22 cellular contexts compared by ENCODE assay signal in the genomic region with DNA sequence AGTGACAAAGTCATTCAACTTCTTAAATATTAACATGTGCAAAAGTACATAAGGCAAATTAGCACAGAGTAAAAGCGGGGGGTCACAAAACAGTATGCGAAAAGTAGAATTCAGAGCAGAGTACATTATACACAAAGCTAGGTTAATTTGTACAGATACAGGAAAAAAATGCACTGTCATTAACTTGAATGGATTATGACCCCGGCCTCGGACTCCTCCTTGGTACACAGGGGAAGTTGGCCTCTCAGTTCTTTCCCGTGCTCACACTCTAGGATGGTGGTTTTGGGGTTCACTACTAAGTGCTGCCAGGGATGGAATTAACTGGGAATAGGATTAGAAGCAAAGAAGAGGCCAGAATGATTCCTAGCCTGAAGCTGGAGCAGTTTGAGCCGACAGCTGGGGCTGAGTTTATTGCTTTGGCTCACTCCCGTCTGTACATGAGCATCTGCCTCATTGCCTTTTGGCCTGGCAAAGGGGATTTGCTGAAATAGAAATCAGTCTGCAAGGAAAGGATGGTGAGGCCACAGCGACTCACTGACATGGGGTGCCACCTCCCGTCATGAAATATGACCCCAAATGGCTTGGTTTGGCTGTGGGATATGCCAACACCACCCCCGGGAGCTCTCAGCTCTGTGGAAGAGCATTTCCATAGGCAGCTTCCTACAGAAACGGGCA. TPM values are rescaled to one million over a fixed set of nuclear protein-coding genes. Genes with fewer than 3 reads are reported as not detected.
DNase-seq lines count a peak whose midpoint lies in the region; ATAC-seq, FAIRE-seq and TF ChIP-seq lines count a peak whose summit lies in the region.
"Had no signal": no experiment of that assay in that cellular context is flagged by ENCODE, and none has a peak within 500 bp of the region (broad histone marks: within the 10 kb centered on the region; RNA-seq: fewer than 3 reads in every experiment).

No MANE protein-coding gene starts in this region.

- TF ChIP-seq CTCF in HCT116 (IDR thresholded peaks at IDR 0.05 in 2 of 3, conservative IDR thresholded peaks at IDR 0.05 in 1 of 3; ENCODE audit: borderline replicate concordance in 1 of 3, insufficient read depth in 1 of 3, low read depth in 2 of 3, low read length in 2 of 3): no peak
- TF ChIP-seq CTCF in esophagus squamous epithelium (IDR thresholded peaks at IDR 0.05): no peak
- TF ChIP-seq CTCF in stomach (IDR thresholded peaks at IDR 0.05): no peak

- no peaks in the 10 kb centered on the region for H3K79me2 ChIP-seq in HCT116 (ENCODE audit: insufficient read depth, low read length)

- no peak for TF ChIP-seq EP300 in stomach (IDR thresholded peaks at IDR 0.05)

- H3K4me1 ChIP-seq in HCT116 (ENCODE audit: control insufficient read depth in 1 of 2, insufficient read depth in 2 of 2, low read length in 2 of 2): peaks cover 3 to 10% of the 10 kb centered on the region in 2 experiments
- peaks cover 0 to 15% (median 0%) of the 10 kb centered on the region in 3 donors for H3K4me1 ChIP-seq in esophagus squamous epithelium
- peaks cover 0 to 6% (median 0%) of the 10 kb centered on the region in 4 donors for H3K4me1 ChIP-seq in stomach
- H3K4me1 ChIP-seq in small intestine (ENCODE audit: control insufficient read depth in 2 of 2, insufficient read depth in 1 of 2, low read depth in 1 of 2, low read length in 1 of 2): no peaks in the 10 kb centered on the region
- H3K4me1 ChIP-seq: BE2C, Caco-2 had no signal

- RAD21 ChIA-PET in HCT116 (lab: Charles Lee; ENCODE audit: low non-redundant PET in 1 of 2, low total read pairs in 2 of 2, uncharacterized antibody in 2 of 2, unreplicated experiment in 2 of 2): no interaction called here

- BruUV-seq in HCT116 (replicated peaks; lab: Mats Ljungman, UMichigan): no TSS peak

- TF ChIP-seq POLR2A in HCT116 (IDR thresholded peaks at IDR 0.05; ENCODE audit: borderline replicate concordance, extremely low read depth, insufficient read depth, insufficient read length) (no peak), esophagus squamous epithelium (IDR thresholded peaks at IDR 0.05) (no peak), stomach (IDR thresholded peaks at IDR 0.05) (no peak)

- H3K9me3 ChIP-seq in HCT116 (ENCODE audit: control insufficient read depth in 1 of 2, insufficient read depth in 1 of 2, low read depth in 1 of 2, low read length in 2 of 2) (no peaks in the 10 kb centered on the region), esophagus squamous epithelium (peaks cover 0 to 8% (median 0%) of the 10 kb centered on the region in 3 donors), stomach (peaks cover 0 to 16% (median 9%) of the 10 kb centered on the region in 4 donors), small intestine (ENCODE audit: control insufficient read depth, low read depth) (no peaks in the 10 kb centered on the region)
- H3K9me3 ChIP-seq: BE2C, Caco-2 had no signal

- no peaks in the 10 kb centered on the region for H3K27me3 ChIP-seq in HCT116 (ENCODE audit: insufficient read depth, low read length)
- H3K27me3 ChIP-seq in esophagus squamous epithelium: no peaks in the 10 kb centered on the region
- no peaks in the 10 kb centered on the region for H3K27me3 ChIP-seq in stomach
- H3K27me3 ChIP-seq in small intestine (ENCODE audit: control insufficient read depth in 2 of 2, insufficient read depth in 2 of 2, low read length in 2 of 2): no peaks in the 10 kb centered on the region
- H3K27me3 ChIP-seq: BE2C, tibial artery had no signal

- H3K4me3 ChIP-seq in HCT116 (replicated peaks in 1 of 2; ENCODE audit: low read depth in 1 of 2, low read length in 2 of 2) (no peak overlapping the region), esophagus squamous epithelium (no peak overlapping the region), stomach (no peak overlapping the region), small intestine (ENCODE audit: low read depth in 1 of 2, low read length in 2 of 2) (no peak overlapping the region)
- H3K4me3 ChIP-seq: skin epidermis, tibial artery had no signal

- no peak for TF ChIP-seq RAD21 in HCT116 (IDR thresholded peaks at IDR 0.05; ENCODE audit: low read depth)

- POLR2A ChIA-PET in HCT116 (lab: Charles Lee): no interaction called here

- no peak for FAIRE-seq in small intestine (lab: Jason Lieb, UNC)

- no peak overlapping the region for H3K9ac ChIP-seq in HCT116 (ENCODE audit: low read length)

- CTCF ChIA-PET in HCT116 (lab: Charles Lee): no interaction called here

- H2AFZ ChIP-seq in HCT116 (ENCODE audit: low read depth, low read length, poor library complexity, severe bottlenecking): no peak overlapping the region

- WGBS in esophagus squamous epithelium, 2 donors: 62 to 70% methylated on average over 11 of the region's 11 CpGs
- 63 to 82% (median 70%) methylated on average over 11 of the region's 11 CpGs for WGBS in stomach, 5 donors
- WGBS in small intestine, 3 donors: 48 to 57% (median 56%) methylated on average over 11 of the region's 11 CpGs

- H3K27ac ChIP-seq in HCT116 (ENCODE audit: low read depth, low read length): no peak overlapping the region
- H3K27ac ChIP-seq in esophagus squamous epithelium: peak overlapping the region in 3 of 4 donors; percentile 52 to 78 (median 78)
- H3K27ac ChIP-seq in stomach: peak overlapping the region in 4 of 5 donors; percentile 25 to 57 (median 51)
- peak overlapping the region in 1 of 2 donors; percentile 59 for H3K27ac ChIP-seq in small intestine (ENCODE audit: low read depth in 1 of 2, low read length in 1 of 2)
- H3K27ac ChIP-seq: HL-60, skin epidermis, tibial artery had no signal

- intact Hi-C loops in HCT116 (cut with micrococcal nuclease): no loop called here
- intact Hi-C loops in esophagus squamous epithelium (cut with DNase I): no loop called here
- intact Hi-C loops in stomach (cut with DNase I; ENCODE audit: low total_unique reads): no loop called here

- H3K36me3 ChIP-seq in HCT116 (ENCODE audit: control insufficient read depth in 1 of 2, insufficient read depth in 2 of 2, low read length in 2 of 2) (no peaks in the 10 kb centered on the region), esophagus squamous epithelium (peaks cover 0 to 9% (median 0%) of the 10 kb centered on the region in 3 donors), stomach (peaks cover 0 to 2% (median 0%) of the 10 kb centered on the region in 4 donors), small intestine (ENCODE audit: control insufficient read depth in 2 of 2, insufficient read depth in 2 of 2, low read length in 2 of 2) (no peaks in the 10 kb centered on the region)
- H3K36me3 ChIP-seq: BE2C had no signal

- ATAC-seq in HCT116: no peak
- ATAC-seq: activated CD4-positive, CD25-positive, alpha-beta regulatory T cell treated with anti-CD3 and anti-CD28 coated beads, Interleukin-2, amount 50 U/mL, for 24 hours; activated CD8-positive, alpha-beta T cell treated with anti-CD3 and anti-CD28 coated beads, Interleukin-2, amount 10 ng/mL, durations not matched to agents 7 days and 5 days; activated T-cell treated with anti-CD3 and anti-CD28 coated beads, Interleukin-2, amount 50 U/mL, for 4 hours had no signal

- DNase-seq in HCT116 (ENCODE audit: low read depth, low spot score) (no peak), NCI-H524 treated with DMSO at 0.1 percent for 48 hours (lab: John Stamatoyannopoulos, UW) (peak; percentile 46), esophagus squamous epithelium (lab: John Stamatoyannopoulos, UW) (no peak), stomach (no peak), NCI-H128 (lab: John Stamatoyannopoulos, UW; ENCODE audit: unreplicated experiment) (no peak), small intestine (no peak), middle frontal gyrus (ENCODE audit: extremely low spot score, low spot score) (no peak)
- DNase-seq: activated CD8-positive, alpha-beta T cell treated with anti-CD3 and anti-CD28 coated beads, Interleukin-2, amount 10 ng/mL, durations not matched to agents 7 days and 5 days; activated naive CD4-positive, alpha-beta T cell treated with anti-CD3 and anti-CD28 coated beads, Interleukin-2, amount 10 ng/mL, durations not matched to agents 7 days and 5 days; activated T-cell treated with anti-CD3 and anti-CD28 coated beads, Interleukin-2, amount 50 U/mL, for 4 hours; anterior cingulate cortex; BE2C; Caco-2; effector CD8-positive, alpha-beta T cell; left cardiac atrium; NCI-H2227 treated with DMSO at 0.1 percent for 48 hours; stimulated activated naive CD4-positive, alpha-beta T cell treated with Interleukin-2 at 50 U/mL for 16 hours; tibial artery had no signal

- H3K9me2 ChIP-seq in HCT116 (ENCODE audit: insufficient read depth): no peaks in the 10 kb centered on the region

- peak overlapping the region; percentile 33 for H3K4me2 ChIP-seq in HCT116 (ENCODE audit: low read length)

- no peaks in the 10 kb centered on the region for H4K20me1 ChIP-seq in HCT116 (ENCODE audit: insufficient read depth)

TF ChIP-seq in HCT116, 20 proteins besides CTCF, POLR2A, EP300 and RAD21 (continues in another document):
- TF ChIP-seq SRF (IDR thresholded peaks at IDR 0.05; ENCODE audit: low read depth): no peak
- no peak for TF ChIP-seq FOSL1 (IDR thresholded peaks at IDR 0.05; ENCODE audit: low read depth)
- TF ChIP-seq TCF7L2 (IDR thresholded peaks at IDR 0.05; ENCODE audit: borderline replicate concordance, extremely low read depth, insufficient read depth, insufficient read length): no peak
- TF ChIP-seq, protein P1, sequence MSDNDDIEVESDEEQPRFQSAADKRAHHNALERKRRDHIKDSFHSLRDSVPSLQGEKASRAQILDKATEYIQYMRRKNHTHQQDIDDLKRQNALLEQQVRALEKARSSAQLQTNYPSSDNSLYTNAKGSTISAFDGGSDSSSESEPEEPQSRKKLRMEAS (IDR thresholded peaks at IDR 0.05): no peak
- TF ChIP-seq, protein P2, sequence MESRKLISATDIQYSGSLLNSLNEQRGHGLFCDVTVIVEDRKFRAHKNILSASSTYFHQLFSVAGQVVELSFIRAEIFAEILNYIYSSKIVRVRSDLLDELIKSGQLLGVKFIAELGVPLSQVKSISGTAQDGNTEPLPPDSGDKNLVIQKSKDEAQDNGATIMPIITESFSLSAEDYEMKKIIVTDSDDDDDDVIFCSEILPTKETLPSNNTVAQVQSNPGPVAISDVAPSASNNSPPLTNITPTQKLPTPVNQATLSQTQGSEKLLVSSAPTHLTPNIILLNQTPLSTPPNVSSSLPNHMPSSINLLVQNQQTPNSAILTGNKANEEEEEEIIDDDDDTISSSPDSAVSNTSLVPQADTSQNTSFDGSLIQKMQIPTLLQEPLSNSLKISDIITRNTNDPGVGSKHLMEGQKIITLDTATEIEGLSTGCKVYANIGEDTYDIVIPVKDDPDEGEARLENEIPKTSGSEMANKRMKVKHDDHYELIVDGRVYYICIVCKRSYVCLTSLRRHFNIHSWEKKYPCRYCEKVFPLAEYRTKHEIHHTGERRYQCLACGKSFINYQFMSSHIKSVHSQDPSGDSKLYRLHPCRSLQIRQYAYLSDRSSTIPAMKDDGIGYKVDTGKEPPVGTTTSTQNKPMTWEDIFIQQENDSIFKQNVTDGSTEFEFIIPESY (IDR thresholded peaks at IDR 0.05; ENCODE audit: extremely low read depth, insufficient replicate concordance, low read length): no peak

RNA-seq across cellular contexts. Expression of a gene that starts 23.6 kb away (rescaled TPM):
- total RNA-seq in HCT116 (2021; ENCODE audit: unreplicated experiment): 4.2 TPM
- polyA plus RNA-seq in HCT116 (2012): 3.3 and 4.1 TPM in 2 replicates
- 10 to 100 TPM in 3 of 4 donors, 1 to 10 TPM in 1; 9.8 to 33.6 (median 17.6) TPM for total RNA-seq in esophagus squamous epithelium
- 10 to 100 TPM in 2 of 5 donors, 1 to 10 TPM in 3; 5.8 to 56.2 (median 9.0) TPM for total RNA-seq in stomach
- 10 to 100 TPM in 1 of 3 donors, 1 to 10 TPM in 2; 2.9 to 16.6 (median 3.3) TPM for polyA plus RNA-seq in stomach
- 10 to 100 TPM in 1 of 3 donors, 1 to 10 TPM in 1, under 1 TPM in 1; 0.22 to 13.2 (median 1.1) TPM for polyA plus RNA-seq in small intestine
- total RNA-seq: activated CD8-positive, alpha-beta T cell treated with anti-CD3 and anti-CD28 coated beads, Interleukin-2, amount 10 ng/mL, durations not matched to agents 7 days and 5 days had no signal
- polyA plus RNA-seq: IgD-negative memory B cell had no signal
